ENCODE assay signal across 11 cellular contexts in the genomic region with DNA sequence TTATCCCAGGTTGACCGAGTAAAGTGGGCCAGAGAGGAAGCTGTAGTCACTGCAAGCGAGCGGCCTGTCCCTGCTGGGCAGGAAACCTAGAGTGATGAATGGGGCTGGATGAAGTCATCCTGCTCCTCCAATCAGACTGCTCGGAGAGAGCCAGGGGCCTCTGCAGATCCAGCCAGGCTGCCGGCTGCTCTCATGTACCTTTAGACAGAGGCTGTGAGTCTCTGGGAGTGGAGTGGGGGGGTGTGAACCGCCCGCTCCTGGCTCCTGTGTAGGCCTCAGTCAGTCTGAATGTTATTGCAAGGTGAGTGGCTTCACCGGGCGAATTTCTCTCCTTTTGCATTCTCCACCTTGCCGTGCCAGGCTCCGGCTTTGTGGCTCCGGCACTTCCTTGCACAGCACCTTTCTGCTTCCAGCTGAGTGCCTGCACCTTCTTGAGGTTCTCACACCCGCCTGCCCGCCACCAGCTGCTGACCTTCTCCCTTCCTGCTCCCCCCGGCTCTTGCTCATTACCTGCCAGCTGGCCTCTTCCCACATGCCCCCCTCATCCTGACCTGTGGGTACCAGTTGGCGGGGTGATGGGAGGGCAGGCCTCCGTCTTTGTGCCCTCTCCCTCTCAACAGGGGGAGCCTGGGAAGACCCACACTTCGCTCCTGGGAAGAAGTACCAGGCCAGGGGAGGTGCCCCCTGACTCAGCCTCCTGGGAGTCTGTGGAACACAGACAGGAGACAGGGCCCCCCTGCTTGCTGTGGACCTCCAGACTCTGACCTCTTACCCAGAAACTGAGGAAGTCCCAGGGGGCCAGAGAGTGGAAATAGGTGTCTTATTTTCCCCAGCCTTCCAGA.
DNase-seq lines count a peak whose midpoint lies in the region; ATAC-seq, FAIRE-seq and TF ChIP-seq lines count a peak whose summit lies in the region.
"Had no signal": no experiment of that assay in that cellular context is flagged by ENCODE, and none has a peak within 500 bp of the region (broad histone marks: within the 10 kb centered on the region; RNA-seq: fewer than 3 reads in every experiment).

No MANE protein-coding gene starts in this region.

- H3K36me3 ChIP-seq in IMR-90 (ENCODE audit: control insufficient read depth, insufficient read depth, low read length) (no peaks in the 10 kb centered on the region), spleen (no peaks in the 10 kb centered on the region)

- dilution Hi-C loops in IMR-90 (cut with HindIII; ENCODE audit: low sequenced_read_pairs, unreplicated experiment): no loop called here

- peak overlapping the region; percentile 3; the same call in 1 of the 2 replicates for H2BK20ac ChIP-seq in IMR-90 (ENCODE audit: low read depth, low read length)

- CTCF ChIA-PET in A549 (lab: Yijun Ruan, JAX) (interaction anchor here (0.6 to 2.9 kb wide), 18 partner anchors 8 to 408 kb away, joined by 3 to 12 read pairs (median 4); no protein-coding TSS in a partner anchor), IMR-90 (lab: Yijun Ruan, JAX) (interaction anchor here (0.8 to 1.0 kb wide), 2 partner anchors 45 to 67 kb away, joined by 3 read pairs; no protein-coding TSS in a partner anchor)

- H3K4me2 ChIP-seq in A549 (no peak overlapping the region), IMR-90 (ENCODE audit: low read depth, low read length) (peak overlapping the region; percentile 56; the same call in 1 of the 2 replicates)

- no peak overlapping the region for H3K23ac ChIP-seq in IMR-90 (ENCODE audit: low read depth, low read length)

- H3K27me3 ChIP-seq in IMR-90 (ENCODE audit: control insufficient read depth, insufficient read depth, low read length) (no peaks in the 10 kb centered on the region), spleen (replicated peaks in 1 of 7) (peaks cover 0 to 5% (median 0%) of the 10 kb centered on the region in 7 donors)

- H3K9ac ChIP-seq in IMR-90 (ENCODE audit: low read depth, low read length): peak overlapping the region; percentile 57

- TF ChIP-seq RAD21 in A549 (conservative IDR thresholded peaks at IDR 0.05 in 1 of 2, IDR thresholded peaks at IDR 0.05 in 1 of 2) (no peak), IMR-90 (IDR thresholded peaks at IDR 0.05; ENCODE audit: low read length) (no peak)

- H3K4me1 ChIP-seq in A549 (peaks cover 23% of the 10 kb centered on the region; the same call in 1 of the 3 replicates), IMR-90 (ENCODE audit: control insufficient read depth, insufficient read depth, low read length) (peaks cover 6% of the 10 kb centered on the region; the same call in 1 of the 2 replicates), spleen (peaks cover 0 to 7% (median 1%) of the 10 kb centered on the region in 6 donors)

- H4K5ac ChIP-seq in IMR-90 (ENCODE audit: low read depth, low read length): no peak overlapping the region; the same call in 1 of the 2 replicates

- POLR2A ChIA-PET in A549 (lab: Yijun Ruan, JAX) (no interaction called here), IMR-90 (lab: Charles Lee; ENCODE audit: unreplicated experiment) (no interaction called here)

- no peak overlapping the region for H3K27ac ChIP-seq in A549
- H3K27ac ChIP-seq in IMR-90 (ENCODE audit: insufficient read depth, low read length): peak overlapping the region; percentile 11; the same call in 1 of the 2 replicates
- no peak overlapping the region for H3K27ac ChIP-seq in spleen

- H3K9me3 ChIP-seq in A549 (no peaks in the 10 kb centered on the region), IMR-90 (ENCODE audit: control insufficient read depth, insufficient read depth, low read length) (no peaks in the 10 kb centered on the region), spleen (no peaks in the 10 kb centered on the region)

- no TSS peak for BruUV-seq in IMR-90 (replicated peaks; lab: Mats Ljungman, UMichigan)

- H2BK5ac ChIP-seq in IMR-90 (ENCODE audit: low read depth, low read length, poor library complexity, severe bottlenecking): no peak overlapping the region

- ATAC-seq in A549 (peak; percentile 6 to 18; a peak in 3 of 6 replicates), IMR-90 (ENCODE audit: low read depth) (peak; percentile 89), HG02885 (IDR thresholded peaks at IDR 0.05; ENCODE audit: poor library complexity, unreplicated experiment) (no peak)

- 0 out of 2 replicates have a peak overlapping the region, but pooled peaks have one; percentile 13 for H4K91ac ChIP-seq in IMR-90 (ENCODE audit: insufficient read depth, low read depth, low read length)

- peak overlapping the region in 1 of 2 experiments; percentile 90; a peak in 2 of 4 replicates for H4K8ac ChIP-seq in IMR-90 (ENCODE audit: low read depth in 2 of 2, low read length in 2 of 2)

- TF ChIP-seq EP300 in A549 (IDR thresholded peaks at IDR 0.05): no peak

- H4K20me1 ChIP-seq in IMR-90 (ENCODE audit: insufficient read depth, low read length): peaks cover 8% of the 10 kb centered on the region; the same call in 1 of the 2 replicates

- H2BK15ac ChIP-seq in IMR-90 (ENCODE audit: low read depth, low read length): no peak overlapping the region

- no peak overlapping the region for H3K56ac ChIP-seq in IMR-90 (ENCODE audit: extremely low read depth, insufficient read depth, low read length)

- no peak for DNase-seq in A549 (ENCODE audit: low read depth in 1 of 2, low spot score in 1 of 2)
- DNase-seq in IMR-90: peak; percentile 91
- peak; percentile 91 for DNase-seq in astrocyte of the hippocampus (ENCODE audit: low read depth, low spot score)
- peak; percentile 77 for DNase-seq in iPS-NIHi11 (ENCODE audit: low spot score)
- no peak for DNase-seq in spleen
- no peak for DNase-seq in activated CD4-positive, alpha-beta T cell treated with anti-CD3 and anti-CD28 coated beads, Interleukin-2, amount 50 U/mL, for 48 hours
- DNase-seq in activated CD8-positive, alpha-beta memory T cell treated with anti-CD3 and anti-CD28 coated beads for 24 hours: no peak
- DNase-seq: activated T-cell treated with anti-CD3 and anti-CD28 coated beads, Interleukin-2, amount 50 U/mL, for 48 hours; CD4-positive, CD25-positive, alpha-beta regulatory T cell; kidney had no signal

- TF ChIP-seq CTCF in A549 (IDR thresholded peaks at IDR 0.05) (no peak), IMR-90 (conservative IDR thresholded peaks at IDR 0.05; ENCODE audit: low read depth, low read length) (no peak), spleen (IDR thresholded peaks at IDR 0.05 in 8 of 11, conservative IDR thresholded peaks at IDR 0.05 in 3 of 11) (no peak)

- H3K79me1 ChIP-seq in IMR-90 (ENCODE audit: low read depth in 1 of 2, low read length in 2 of 2): peaks cover 0 to 30% of the 10 kb centered on the region in 2 experiments; a peak in 2 of 4 replicates

- TF ChIP-seq POLR2A in A549 (IDR thresholded peaks at IDR 0.05; ENCODE audit: low read length): no peak
- no peak for TF ChIP-seq POLR2A in IMR-90 (IDR thresholded peaks at IDR 0.05; ENCODE audit: low read depth, low read length)
- no peak for TF ChIP-seq POLR2A in spleen (IDR thresholded peaks at IDR 0.05)

- 89% methylated on average over 13 of the region's 18 CpGs for WGBS in A549 (ENCODE audit: missing lambda C conversion rate)
- WGBS in IMR-90 (ENCODE audit: extremely low coverage in 2 of 2, insufficient read length in 1 of 2), 2 experiments: 72% methylated on average over 4 of the region's 18 CpGs; no CpG with 5 or more reads in 1 of the 2 experiments
- 79 to 95% (median 80%) methylated on average over 14 to 18 of the region's 18 CpGs for WGBS in spleen, 5 donors

- peak overlapping the region; percentile 74 for H2AK9ac ChIP-seq in IMR-90 (replicated peaks; ENCODE audit: low read depth, low read length, poor library complexity)

- H3K14ac ChIP-seq in IMR-90 (replicated peaks; ENCODE audit: low read depth, low read length): 0 out of 2 replicates have a peak overlapping the region, but pooled peaks have one; percentile 46

- no peak for FAIRE-seq in A549 (lab: Jason Lieb, UNC)
- FAIRE-seq: kidney had no signal

- no peak overlapping the region for H2BK120ac ChIP-seq in IMR-90 (ENCODE audit: low read depth, low read length)

- intact Hi-C loops in IMR-90 (cut with micrococcal nuclease): no loop called here
- intact Hi-C loops in spleen (cut with DNase I; ENCODE audit: low total_unique reads): no loop called here

- H3K18ac ChIP-seq in IMR-90 (ENCODE audit: low read depth, low read length): no peak overlapping the region

- peak overlapping the region; percentile 90 for H2AFZ ChIP-seq in IMR-90 (replicated peaks; ENCODE audit: low read length, poor library complexity)

- H2AK5ac ChIP-seq in IMR-90 (ENCODE audit: low read depth, low read length): no peak overlapping the region

- peak overlapping the region; percentile 80 for H3K4ac ChIP-seq in IMR-90 (ENCODE audit: low read depth, low read length)

- no peak overlapping the region for H3K4me3 ChIP-seq in A549
- H3K4me3 ChIP-seq in IMR-90 (ENCODE audit: insufficient read depth, low read depth, low read length): no peak overlapping the region
- H3K4me3 ChIP-seq in spleen: no peak overlapping the region

- H3K9me1 ChIP-seq in IMR-90 (ENCODE audit: insufficient read depth, low read length): peaks cover 2% of the 10 kb centered on the region; the same call in 1 of the 2 replicates

- in situ Hi-C loops in IMR-90 (cut with MboI; ENCODE audit: low sequenced_read_pairs): loop anchor here (5.0 kb wide), 1 partner anchor 47 kb away; no protein-coding TSS in a partner anchor

TF ChIP-seq in A549, 52 proteins besides CTCF, POLR2A, EP300 and RAD21 (continues in another document):
- TF ChIP-seq CHD2 (IDR thresholded peaks at IDR 0.05; ENCODE audit: low read length, partially characterized antibody) (no peak), EHF (CRISPR knock-in tag; IDR thresholded peaks at IDR 0.05) (no peak), HDAC2 (IDR thresholded peaks at IDR 0.05) (no peak), ZFP36 (IDR thresholded peaks at IDR 0.05; ENCODE audit: borderline replicate concordance, partially characterized antibody) (no peak), SMC3 (IDR thresholded peaks at IDR 0.05) (no peak)

TF ChIP-seq in IMR-90, 13 proteins besides CTCF, POLR2A, EP300 and RAD21 (continues in another document):
- no peak for TF ChIP-seq FOS (IDR thresholded peaks at IDR 0.05; ENCODE audit: low read depth, low read length)
- TF ChIP-seq, protein P1, sequence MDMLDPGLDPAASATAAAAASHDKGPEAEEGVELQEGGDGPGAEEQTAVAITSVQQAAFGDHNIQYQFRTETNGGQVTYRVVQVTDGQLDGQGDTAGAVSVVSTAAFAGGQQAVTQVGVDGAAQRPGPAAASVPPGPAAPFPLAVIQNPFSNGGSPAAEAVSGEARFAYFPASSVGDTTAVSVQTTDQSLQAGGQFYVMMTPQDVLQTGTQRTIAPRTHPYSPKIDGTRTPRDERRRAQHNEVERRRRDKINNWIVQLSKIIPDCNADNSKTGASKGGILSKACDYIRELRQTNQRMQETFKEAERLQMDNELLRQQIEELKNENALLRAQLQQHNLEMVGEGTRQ (IDR thresholded peaks at IDR 0.05; ENCODE audit: low read depth, low read length): no peak
- TF ChIP-seq MAZ (IDR thresholded peaks at IDR 0.05; ENCODE audit: borderline replicate concordance, low read depth, low read length): no peak
- no peak for TF ChIP-seq BHLHE40 (IDR thresholded peaks at IDR 0.05; ENCODE audit: low read depth, low read length)
- no peak for TF ChIP-seq MAFK (IDR thresholded peaks at IDR 0.05; ENCODE audit: low read depth, low read length)
- TF ChIP-seq RFX5 (IDR thresholded peaks at IDR 0.05; ENCODE audit: low read depth, low read length): no peak

Comparison
In these comparisons a context has a peak if more than half of its experiments do, and no peak if none do; other contexts are left out.
1. DNase-seq: peak in IMR-90 (single experiment), astrocyte of the hippocampus (single experiment) and iPS-NIHi11 (single experiment); none in A549 (0 of 2), spleen (single experiment), activated CD4-positive, alpha-beta T cell treated with anti-CD3 and anti-CD28 coated beads, Interleukin-2, amount 50 U/mL, for 48 hours (0 of 2) and activated CD8-positive, alpha-beta memory T cell treated with anti-CD3 and anti-CD28 coated beads for 24 hours (single experiment).